ENCODE assay signal across 8 cellular contexts in the genomic region with DNA sequence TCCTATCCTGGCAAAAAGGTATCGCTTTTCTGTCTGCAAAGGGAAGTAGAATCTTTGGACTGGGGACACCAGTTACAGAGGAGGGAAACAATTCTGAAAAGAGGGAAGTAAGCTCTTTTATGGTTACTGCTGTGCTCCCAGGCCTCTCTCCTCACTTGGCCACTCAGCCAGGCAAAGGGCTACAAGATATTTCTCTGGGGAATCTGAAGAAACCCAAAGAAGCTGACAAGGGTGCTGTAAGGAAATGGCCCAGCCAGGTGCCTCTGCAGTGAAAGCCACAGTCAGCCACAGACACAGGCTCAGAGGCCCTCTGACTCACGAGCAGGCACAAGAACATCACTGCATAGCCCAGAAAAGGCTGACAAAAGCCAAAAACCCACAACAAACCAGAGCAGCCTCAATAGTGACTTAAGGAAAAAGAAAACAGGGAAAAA. TPM values are rescaled to one million over a fixed set of nuclear protein-coding genes. Genes with fewer than 3 reads are reported as not detected.
DNase-seq lines count a peak whose midpoint lies in the region; ATAC-seq lines count a peak whose summit lies in the region.

No MANE protein-coding gene starts in this region.

- H3K27ac ChIP-seq in BLaER1 treated with 17β-estradiol and CSF1 and Interleukin-3, amounts not matched to agents 10 nM and 100 nM, result peak overlapping the region in 9 of 11 experiments; percentile 5 to 47 (median 37); a peak in 16 of 22 replicates

- H3K4me1 Mint-ChIP-seq in stimulated activated effector memory CD8-positive, alpha-beta T cell treated with anti-CD3 and anti-CD28 coated beads, Interleukin-12 subunit alpha, Interleukin-12 subunit beta, amount 100 ng/mL, for 72 hours, result peaks cover 64% of the 10 kb centered on the region

- no peaks in the 10 kb centered on the region for H3K27me3 ChIP-seq in BLaER1 treated with 17β-estradiol and CSF1 and Interleukin-3, amounts not matched to agents 10 nM and 100 nM

- H3K4me3 Mint-ChIP-seq in stimulated activated effector memory CD8-positive, alpha-beta T cell treated with anti-CD3 and anti-CD28 coated beads, Interleukin-12 subunit alpha, Interleukin-12 subunit beta, amount 100 ng/mL, for 72 hours, result peak overlapping the region; percentile 52

- H3K4me2 ChIP-seq in BLaER1 treated with 17β-estradiol and CSF1 and Interleukin-3, amounts not matched to agents 10 nM and 100 nM, result peak overlapping the region; percentile 56 to 93 (median 77)

- peaks cover 19% of the 10 kb centered on the region for H3K36me3 Mint-ChIP-seq in stimulated activated effector memory CD8-positive, alpha-beta T cell treated with anti-CD3 and anti-CD28 coated beads, Interleukin-12 subunit alpha, Interleukin-12 subunit beta, amount 100 ng/mL, for 72 hours

- no peak overlapping the region for H3K4me3 ChIP-seq in BLaER1 treated with 17β-estradiol and CSF1 and Interleukin-3, amounts not matched to agents 10 nM and 100 nM

- peak overlapping the region; percentile 63 for H3K27ac Mint-ChIP-seq in stimulated activated effector memory CD8-positive, alpha-beta T cell treated with anti-CD3 and anti-CD28 coated beads, Interleukin-12 subunit alpha, Interleukin-12 subunit beta, amount 100 ng/mL, for 72 hours

- ATAC-seq in GM21825 (IDR thresholded peaks at IDR 0.05; ENCODE audit: unreplicated experiment) (peak; percentile 40), left lobe of liver (peak; percentile 50)
- peak; percentile 92 for ATAC-seq in stimulated activated effector memory CD8-positive, alpha-beta T cell treated with anti-CD3 and anti-CD28 coated beads, Interleukin-12 subunit alpha, Interleukin-12 subunit beta, amount 100 ng/mL, for 72 hours

- peaks cover 60 to 91% (median 75%) of the 10 kb centered on the region in 11 experiments for H4K20me1 ChIP-seq in BLaER1 treated with 17β-estradiol and CSF1 and Interleukin-3, amounts not matched to agents 10 nM and 100 nM

- peaks cover 0 to 22% (median 12%) of the 10 kb centered on the region in 11 experiments; a peak in 11 of 22 replicates for H3K36me3 ChIP-seq in BLaER1 treated with 17β-estradiol and CSF1 and Interleukin-3, amounts not matched to agents 10 nM and 100 nM

- DNase-seq in NOMO-1 treated with dmso at 0.1 percent for 144 hours (lab: John Stamatoyannopoulos, UW; ENCODE audit: unreplicated experiment) (peak; percentile 63), left lobe of liver (ENCODE audit: low spot score) (no peak), DMS 273 treated with DMSO at 0.1 percent for 48 hours (lab: John Stamatoyannopoulos, UW) (no peak), anterior cingulate cortex (lab: John Stamatoyannopoulos, UW) (no peak)
- peak; percentile 71 to 77 for DNase-seq in activated T-cell treated with anti-CD3 and anti-CD28 coated beads, Interleukin-2, amount 50 U/mL, for 48 hours
- peak; percentile 32 to 66 for DNase-seq in stimulated activated effector memory CD8-positive, alpha-beta T cell treated with anti-CD3 and anti-CD28 coated beads, Interleukin-12 subunit alpha, Interleukin-12 subunit beta, amount 100 ng/mL, for 72 hours (ENCODE audit: low spot score in 2 of 2)

- H3K9me3 Mint-ChIP-seq in stimulated activated effector memory CD8-positive, alpha-beta T cell treated with anti-CD3 and anti-CD28 coated beads, Interleukin-12 subunit alpha, Interleukin-12 subunit beta, amount 100 ng/mL, for 72 hours, result no peaks in the 10 kb centered on the region

- no peaks in the 10 kb centered on the region for H3K9me3 ChIP-seq in BLaER1 treated with 17β-estradiol and CSF1 and Interleukin-3, amounts not matched to agents 10 nM and 100 nM (replicated peaks in 1 of 11)

- peak overlapping the region in 8 of 11 experiments; percentile 1 to 36 (median 12); a peak in 6 of 22 replicates for H3K9ac ChIP-seq in BLaER1 treated with 17β-estradiol and CSF1 and Interleukin-3, amounts not matched to agents 10 nM and 100 nM

- peaks cover 59 to 99% (median 84%) of the 10 kb centered on the region in 10 experiments for H3K4me1 ChIP-seq in BLaER1 treated with 17β-estradiol and CSF1 and Interleukin-3, amounts not matched to agents 10 nM and 100 nM

RNA-seq across cellular contexts. Expression of gene HDLBP, which starts 5.8 kb away (rescaled TPM):
- total RNA-seq in left lobe of liver, result 490 TPM

RNA-seq across cellular contexts. Expression of gene SEPTIN2, which starts 6.0 kb away (rescaled TPM):
- 74.5 TPM for total RNA-seq in left lobe of liver

RNA-seq across cellular contexts. Expression of gene FARP2, which starts 46.4 kb away (rescaled TPM):
- 27.6 TPM for total RNA-seq in left lobe of liver

Comparison
In these comparisons a context has a peak if more than half of its experiments do, and no peak if none do; other contexts are left out.
1. ATAC-seq: peak in every context shown above with its lines; median percentile 92 in stimulated activated effector memory CD8-positive, alpha-beta T cell treated with anti-CD3 and anti-CD28 coated beads, Interleukin-12 subunit alpha, Interleukin-12 subunit beta, amount 100 ng/mL, for 72 hours; 50 in left lobe of liver; 40 in GM21825.
2. DNase-seq: peak in NOMO-1 treated with dmso at 0.1 percent for 144 hours (single experiment), activated T-cell treated with anti-CD3 and anti-CD28 coated beads, Interleukin-2, amount 50 U/mL, for 48 hours (2 of 2) and stimulated activated effector memory CD8-positive, alpha-beta T cell treated with anti-CD3 and anti-CD28 coated beads, Interleukin-12 subunit alpha, Interleukin-12 subunit beta, amount 100 ng/mL, for 72 hours (2 of 2); none in left lobe of liver (single experiment), DMS 273 treated with DMSO at 0.1 percent for 48 hours (single experiment) and anterior cingulate cortex (0 of 58).